Comparison of ENCODE assay signal across 8 cellular contexts in genomic region chr20:49610701-49611538, GRCh38. TPM values are rescaled to one million over a fixed set of nuclear protein-coding genes. Genes with fewer than 3 reads are reported as not detected.
DNase-seq lines count a peak whose midpoint lies in the region; ATAC-seq and TF ChIP-seq lines count a peak whose summit lies in the region.

No MANE protein-coding gene starts in this region.

- H3F3A ChIP-seq in OCI-LY1 (ENCODE audit: insufficient read depth, low read length) = no peaks in the 10 kb centered on the region

- peak overlapping the region in 8 of 10 donors; percentile 23 to 75 (median 43) for H3K4me3 Mint-ChIP-seq in naive thymus-derived CD4-positive, alpha-beta T cell

- peak overlapping the region; percentile 66 for H3K9ac ChIP-seq in OCI-LY1 (ENCODE audit: low read length)

- DNase-seq in NCI-H748 (lab: John Stamatoyannopoulos, UW; ENCODE audit: unreplicated experiment) (peak; percentile 60), NCI-H748 treated with DMSO at 0.1 percent for 48 hours (lab: John Stamatoyannopoulos, UW) (no peak), HK-2 (ENCODE audit: unreplicated experiment) (peak; percentile 93), activated T-cell treated with anti-CD3 and anti-CD28 coated beads for 1 hour (ENCODE audit: low read depth) (peak; percentile 56), epithelial cell of proximal tubule (ENCODE audit: low read depth) (no peak)
- peak; percentile 26 to 85 (median 61) for DNase-seq in naive thymus-derived CD4-positive, alpha-beta T cell
- DNase-seq in stimulated activated naive CD4-positive, alpha-beta T cell (lab: John Stamatoyannopoulos, UW) = peak; percentile 24 to 71 (median 51)

- H3K36me3 Mint-ChIP-seq in naive thymus-derived CD4-positive, alpha-beta T cell = peaks cover 0 to 10% (median 0%) of the 10 kb centered on the region in 5 donors

- H3K27ac Mint-ChIP-seq in naive thymus-derived CD4-positive, alpha-beta T cell = peak overlapping the region in 1 of 9 donors; percentile 74

- H2AFZ ChIP-seq in OCI-LY1 (ENCODE audit: low read length) = peak overlapping the region; percentile 80

- POLR2A ChIA-PET in naive thymus-derived CD4-positive, alpha-beta T cell (lab: Charles Lee) = no interaction called here

- H3K9me3 Mint-ChIP-seq in naive thymus-derived CD4-positive, alpha-beta T cell = no peaks in the 10 kb centered on the region

- CTCF ChIA-PET in naive thymus-derived CD4-positive, alpha-beta T cell (lab: Charles Lee) = interaction anchor here (0.5 to 3.5 kb wide), 6 partner anchors 70 to 237 kb away, joined by 3 to 31 read pairs (median 4); no protein-coding TSS in a partner anchor

- no peaks in the 10 kb centered on the region for H3K9me3 ChIP-seq in OCI-LY1 (ENCODE audit: low read length)
- no peaks in the 10 kb centered on the region for H3K9me3 ChIP-seq in naive thymus-derived CD4-positive, alpha-beta T cell (ENCODE audit: control insufficient read depth in 2 of 3, low read length in 3 of 3)

- H3K27ac ChIP-seq in OCI-LY1 (ENCODE audit: low read depth, low read length, poor library complexity, severe bottlenecking) = peak overlapping the region; percentile 13
- no peak overlapping the region for H3K27ac ChIP-seq in naive thymus-derived CD4-positive, alpha-beta T cell (ENCODE audit: low read depth, low read length)

- ATAC-seq in naive thymus-derived CD4-positive, alpha-beta T cell = peak; percentile 84

- peak overlapping the region; percentile 57 for H3K4me3 ChIP-seq in OCI-LY1 (ENCODE audit: low read depth, low read length, poor library complexity, severe bottlenecking)
- H3K4me3 ChIP-seq in epithelial cell of proximal tubule (ENCODE audit: low read depth, low read length) = peak overlapping the region; percentile 44
- H3K4me3 ChIP-seq in naive thymus-derived CD4-positive, alpha-beta T cell (ENCODE audit: low read length) = no peak overlapping the region

- no peaks in the 10 kb centered on the region for H3K9me2 ChIP-seq in OCI-LY1 (ENCODE audit: low read depth, low read length)

- peaks cover 0 to 10% (median 9%) of the 10 kb centered on the region in 5 donors for H3K27me3 Mint-ChIP-seq in naive thymus-derived CD4-positive, alpha-beta T cell

- H3K27me3 ChIP-seq in OCI-LY1 (ENCODE audit: insufficient read depth, low read length) = no peaks in the 10 kb centered on the region
- no peaks in the 10 kb centered on the region for H3K27me3 ChIP-seq in naive thymus-derived CD4-positive, alpha-beta T cell (ENCODE audit: control insufficient read depth in 2 of 2, insufficient read depth in 2 of 2, low read length in 2 of 2)

- no peaks in the 10 kb centered on the region for H3K36me3 ChIP-seq in OCI-LY1 (ENCODE audit: insufficient read depth, low read length)
- no peaks in the 10 kb centered on the region for H3K36me3 ChIP-seq in naive thymus-derived CD4-positive, alpha-beta T cell (ENCODE audit: control insufficient read depth in 2 of 3, insufficient read depth in 3 of 3, low read length in 3 of 3)

- intact Hi-C loops in naive thymus-derived CD4-positive, alpha-beta T cell (cut with micrococcal nuclease) = loop anchor here (1.0 kb wide), 4 partner anchors 102 to 317 kb away; partner anchors contain the start of gene B4GALT5 (in 1 of the 2)

- peak; percentile 98 for TF ChIP-seq CTCF in OCI-LY1 (IDR thresholded peaks at IDR 0.05; ENCODE audit: low read length)
- peak; percentile 94 for TF ChIP-seq CTCF in epithelial cell of proximal tubule (conservative IDR thresholded peaks at IDR 0.05; ENCODE audit: low read depth, low read length)

- peaks cover 7 to 28% (median 15%) of the 10 kb centered on the region in 7 donors for H3K4me1 Mint-ChIP-seq in naive thymus-derived CD4-positive, alpha-beta T cell

- H3K79me2 ChIP-seq in OCI-LY1 (ENCODE audit: insufficient read depth, low read length) = no peaks in the 10 kb centered on the region

- peak overlapping the region; percentile 76 for H3K4me2 ChIP-seq in OCI-LY1 (ENCODE audit: low read length)

- H4K20me1 ChIP-seq in OCI-LY1 (ENCODE audit: insufficient read depth, low read length) = no peaks in the 10 kb centered on the region

- H3K4me1 ChIP-seq in OCI-LY1 (ENCODE audit: insufficient read depth, low read length, severe bottlenecking) = peaks cover 22% of the 10 kb centered on the region
- peaks cover 4 to 11% of the 10 kb centered on the region in 2 donors for H3K4me1 ChIP-seq in naive thymus-derived CD4-positive, alpha-beta T cell (ENCODE audit: control insufficient read depth in 2 of 2, insufficient read depth in 2 of 2, low read length in 2 of 2)

RNA-seq across cellular contexts. Expression of gene PTGIS, which starts 43.0 kb away (rescaled TPM):
- total RNA-seq in epithelial cell of proximal tubule = not detected in 2 replicates
- total RNA-seq in naive thymus-derived CD4-positive, alpha-beta T cell = 10 to 100 TPM in 1 of 5 experiments, not detected in 4; 12.5 TPM
- polyA plus RNA-seq in naive thymus-derived CD4-positive, alpha-beta T cell = not detected

Comparison
In these comparisons a context has a peak if more than half of its experiments do, and no peak if none do; other contexts are left out.
1. DNase-seq: peak in NCI-H748 (single experiment), HK-2 (single experiment), activated T-cell treated with anti-CD3 and anti-CD28 coated beads for 1 hour (single experiment), naive thymus-derived CD4-positive, alpha-beta T cell (9 of 9) and stimulated activated naive CD4-positive, alpha-beta T cell (6 of 6); none in NCI-H748 treated with DMSO at 0.1 percent for 48 hours (single experiment) and epithelial cell of proximal tubule (single experiment).